19 cellular contexts compared by ENCODE assay signal in the genomic region with DNA sequence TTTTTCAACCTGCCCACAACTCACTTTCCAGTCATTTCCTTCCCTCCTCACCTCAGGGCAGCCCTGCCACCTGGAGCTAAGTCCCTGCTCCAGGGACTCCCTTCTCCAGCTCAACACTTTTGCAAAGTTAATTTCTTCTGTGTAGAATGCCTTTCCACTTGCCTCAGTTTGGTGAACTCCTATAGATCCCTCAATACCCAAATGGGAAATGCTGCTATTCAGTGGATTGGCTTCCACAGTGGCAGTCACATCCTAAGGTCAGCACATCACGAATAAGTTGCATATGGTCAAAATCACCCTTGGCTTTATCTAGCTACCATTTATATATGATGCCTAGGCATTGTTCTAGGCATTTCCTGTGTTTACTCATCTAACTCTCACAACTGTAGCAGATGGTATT. TPM values are rescaled to one million over a fixed set of nuclear protein-coding genes. Genes with fewer than 3 reads are reported as not detected.
A peak's percentile ranks its signal among the peaks of the same experiment; 100 is the strongest.
DNase-seq lines count a peak whose midpoint lies in the region; ATAC-seq, FAIRE-seq and TF ChIP-seq lines count a peak whose summit lies in the region.
"Had no signal": no experiment of that assay in that cellular context is flagged by ENCODE, and none has a peak within 500 bp of the region (broad histone marks: within the 10 kb centered on the region; RNA-seq: fewer than 3 reads in every experiment).

No MANE protein-coding gene starts in this region.

- ATAC-seq in WTC11: no peak
- ATAC-seq in stimulated activated effector memory CD8-positive, alpha-beta T cell treated with anti-CD3 and anti-CD28 coated beads, Interleukin-12 subunit alpha, Interleukin-12 subunit beta, amount 100 ng/mL, for 72 hours: no peak
- ATAC-seq in stimulated activated memory B cell treated with anti-CD40 and anti-IgM and Interleukin-4, amounts not matched to agents 10 μg/mL and 1 μg/mL and 100 μg/mL, for 72 hours: no peak
- ATAC-seq: T-cell had no signal

- H3K4me1 Mint-ChIP-seq in T-helper 2 cell treated with Interferon-gamma antibody and Interleukin-4, amounts not matched to agents 5 μg/mL and 100 μg/mL, for 36 hours (ENCODE audit: low read depth): peaks cover 19% of the 10 kb centered on the region
- H3K4me1 Mint-ChIP-seq in WTC11: no peaks in the 10 kb centered on the region; the same call in 1 of the 2 replicates
- H3K4me1 Mint-ChIP-seq in stimulated activated effector memory CD8-positive, alpha-beta T cell treated with anti-CD3 and anti-CD28 coated beads, Interleukin-12 subunit alpha, Interleukin-12 subunit beta, amount 100 ng/mL, for 72 hours: peaks cover 41% of the 10 kb centered on the region
- peaks cover 58% of the 10 kb centered on the region for H3K4me1 Mint-ChIP-seq in stimulated activated memory B cell treated with anti-CD40 and anti-IgM and Interleukin-4, amounts not matched to agents 10 μg/mL and 1 μg/mL and 100 μg/mL, for 72 hours

- no peak overlapping the region for H3K4me3 Mint-ChIP-seq in T-helper 2 cell treated with Interferon-gamma antibody and Interleukin-4, amounts not matched to agents 5 μg/mL and 100 μg/mL, for 36 hours
- no peak overlapping the region for H3K4me3 Mint-ChIP-seq in WTC11
- no peak overlapping the region for H3K4me3 Mint-ChIP-seq in stimulated activated effector memory CD8-positive, alpha-beta T cell treated with anti-CD3 and anti-CD28 coated beads, Interleukin-12 subunit alpha, Interleukin-12 subunit beta, amount 100 ng/mL, for 72 hours
- no peak overlapping the region for H3K4me3 Mint-ChIP-seq in stimulated activated memory B cell treated with anti-CD40 and anti-IgM and Interleukin-4, amounts not matched to agents 10 μg/mL and 1 μg/mL and 100 μg/mL, for 72 hours
- H3K4me3 Mint-ChIP-seq: T-cell had no signal

- CTCF ChIA-PET in WTC11 (lab: Charles Lee): interaction anchor here (0.8 to 1.4 kb wide), 3 partner anchors 14 to 51 kb away, joined by 3 to 4 read pairs (median 3); a partner anchor contains a TSS

- H3K36me3 Mint-ChIP-seq in T-helper 2 cell treated with Interferon-gamma antibody and Interleukin-4, amounts not matched to agents 5 μg/mL and 100 μg/mL, for 36 hours (ENCODE audit: low read depth): no peaks in the 10 kb centered on the region
- H3K36me3 Mint-ChIP-seq in WTC11: no peaks in the 10 kb centered on the region
- H3K36me3 Mint-ChIP-seq in stimulated activated effector memory CD8-positive, alpha-beta T cell treated with anti-CD3 and anti-CD28 coated beads, Interleukin-12 subunit alpha, Interleukin-12 subunit beta, amount 100 ng/mL, for 72 hours: no peaks in the 10 kb centered on the region
- H3K36me3 Mint-ChIP-seq in stimulated activated memory B cell treated with anti-CD40 and anti-IgM and Interleukin-4, amounts not matched to agents 10 μg/mL and 1 μg/mL and 100 μg/mL, for 72 hours: no peaks in the 10 kb centered on the region
- H3K36me3 Mint-ChIP-seq: T-cell had no signal

- DNase-seq in T-helper 2 cell treated with Interferon-gamma antibody and Interleukin-4, amounts not matched to agents 5 μg/mL and 100 μg/mL, for 36 hours (ENCODE audit: low spot score): no peak
- no peak for DNase-seq in T-helper 2 cell
- DNase-seq in GM12892 (ENCODE audit: insufficient read length): no peak
- DNase-seq in WTC11 (ENCODE audit: low spot score): no peak
- no peak for DNase-seq in stimulated activated effector memory CD8-positive, alpha-beta T cell treated with anti-CD3 and anti-CD28 coated beads, Interleukin-12 subunit alpha, Interleukin-12 subunit beta, amount 100 ng/mL, for 72 hours (ENCODE audit: low spot score in 2 of 2)
- no peak for DNase-seq in HK-2 (ENCODE audit: unreplicated experiment)
- no peak for DNase-seq in effector CD4-positive, alpha-beta T cell
- DNase-seq: Caco-2; GDM1; MM.1S; NCI-H1092; NCI-H1436; NCI-H187 treated with DMSO at 0.1 percent for 48 hours; NCI-H2107; NCI-H774; NK-92 treated with Interleukin-12 subunit alpha and Interleukin-12 subunit beta, amount 100 ng/mL, for 24 hours; SIG-M5; T-cell had no signal

- H3K27me3 Mint-ChIP-seq in T-helper 2 cell treated with Interferon-gamma antibody and Interleukin-4, amounts not matched to agents 5 μg/mL and 100 μg/mL, for 36 hours (ENCODE audit: low read depth): no peaks in the 10 kb centered on the region
- H3K27me3 Mint-ChIP-seq in WTC11 (ENCODE audit: low read depth): no peaks in the 10 kb centered on the region
- H3K27me3 Mint-ChIP-seq in stimulated activated memory B cell treated with anti-CD40 and anti-IgM and Interleukin-4, amounts not matched to agents 10 μg/mL and 1 μg/mL and 100 μg/mL, for 72 hours: no peaks in the 10 kb centered on the region
- H3K27me3 Mint-ChIP-seq: T-cell had no signal

- TF ChIP-seq CTCF in WTC11 (IDR thresholded peaks at IDR 0.05): no peak

- peak; percentile 87 for FAIRE-seq in GM12892 (lab: Jason Lieb, UNC)

- no peak for TF ChIP-seq POLR2A in GM12892 (IDR thresholded peaks at IDR 0.05; ENCODE audit: low read depth, low read length)

- H3K27ac Mint-ChIP-seq in T-helper 2 cell treated with Interferon-gamma antibody and Interleukin-4, amounts not matched to agents 5 μg/mL and 100 μg/mL, for 36 hours: peak overlapping the region; percentile 2
- H3K27ac Mint-ChIP-seq in WTC11: peak overlapping the region; percentile 18; the same call in 1 of the 2 replicates
- H3K27ac Mint-ChIP-seq in stimulated activated effector memory CD8-positive, alpha-beta T cell treated with anti-CD3 and anti-CD28 coated beads, Interleukin-12 subunit alpha, Interleukin-12 subunit beta, amount 100 ng/mL, for 72 hours: peak overlapping the region; percentile 10
- H3K27ac Mint-ChIP-seq in stimulated activated memory B cell treated with anti-CD40 and anti-IgM and Interleukin-4, amounts not matched to agents 10 μg/mL and 1 μg/mL and 100 μg/mL, for 72 hours: no peak overlapping the region

- no peaks in the 10 kb centered on the region for H3K9me3 Mint-ChIP-seq in T-helper 2 cell treated with Interferon-gamma antibody and Interleukin-4, amounts not matched to agents 5 μg/mL and 100 μg/mL, for 36 hours
- H3K9me3 Mint-ChIP-seq in WTC11: no peaks in the 10 kb centered on the region
- no peaks in the 10 kb centered on the region for H3K9me3 Mint-ChIP-seq in stimulated activated effector memory CD8-positive, alpha-beta T cell treated with anti-CD3 and anti-CD28 coated beads, Interleukin-12 subunit alpha, Interleukin-12 subunit beta, amount 100 ng/mL, for 72 hours
- no peaks in the 10 kb centered on the region for H3K9me3 Mint-ChIP-seq in stimulated activated memory B cell treated with anti-CD40 and anti-IgM and Interleukin-4, amounts not matched to agents 10 μg/mL and 1 μg/mL and 100 μg/mL, for 72 hours
- H3K9me3 Mint-ChIP-seq: T-cell had no signal

- POLR2A ChIA-PET in WTC11 (lab: Charles Lee): no interaction called here

TF ChIP-seq in WTC11, 78 proteins besides CTCF, POLR2A, EP300 and RAD21 (continues in another document):
- TF ChIP-seq, protein P1, sequence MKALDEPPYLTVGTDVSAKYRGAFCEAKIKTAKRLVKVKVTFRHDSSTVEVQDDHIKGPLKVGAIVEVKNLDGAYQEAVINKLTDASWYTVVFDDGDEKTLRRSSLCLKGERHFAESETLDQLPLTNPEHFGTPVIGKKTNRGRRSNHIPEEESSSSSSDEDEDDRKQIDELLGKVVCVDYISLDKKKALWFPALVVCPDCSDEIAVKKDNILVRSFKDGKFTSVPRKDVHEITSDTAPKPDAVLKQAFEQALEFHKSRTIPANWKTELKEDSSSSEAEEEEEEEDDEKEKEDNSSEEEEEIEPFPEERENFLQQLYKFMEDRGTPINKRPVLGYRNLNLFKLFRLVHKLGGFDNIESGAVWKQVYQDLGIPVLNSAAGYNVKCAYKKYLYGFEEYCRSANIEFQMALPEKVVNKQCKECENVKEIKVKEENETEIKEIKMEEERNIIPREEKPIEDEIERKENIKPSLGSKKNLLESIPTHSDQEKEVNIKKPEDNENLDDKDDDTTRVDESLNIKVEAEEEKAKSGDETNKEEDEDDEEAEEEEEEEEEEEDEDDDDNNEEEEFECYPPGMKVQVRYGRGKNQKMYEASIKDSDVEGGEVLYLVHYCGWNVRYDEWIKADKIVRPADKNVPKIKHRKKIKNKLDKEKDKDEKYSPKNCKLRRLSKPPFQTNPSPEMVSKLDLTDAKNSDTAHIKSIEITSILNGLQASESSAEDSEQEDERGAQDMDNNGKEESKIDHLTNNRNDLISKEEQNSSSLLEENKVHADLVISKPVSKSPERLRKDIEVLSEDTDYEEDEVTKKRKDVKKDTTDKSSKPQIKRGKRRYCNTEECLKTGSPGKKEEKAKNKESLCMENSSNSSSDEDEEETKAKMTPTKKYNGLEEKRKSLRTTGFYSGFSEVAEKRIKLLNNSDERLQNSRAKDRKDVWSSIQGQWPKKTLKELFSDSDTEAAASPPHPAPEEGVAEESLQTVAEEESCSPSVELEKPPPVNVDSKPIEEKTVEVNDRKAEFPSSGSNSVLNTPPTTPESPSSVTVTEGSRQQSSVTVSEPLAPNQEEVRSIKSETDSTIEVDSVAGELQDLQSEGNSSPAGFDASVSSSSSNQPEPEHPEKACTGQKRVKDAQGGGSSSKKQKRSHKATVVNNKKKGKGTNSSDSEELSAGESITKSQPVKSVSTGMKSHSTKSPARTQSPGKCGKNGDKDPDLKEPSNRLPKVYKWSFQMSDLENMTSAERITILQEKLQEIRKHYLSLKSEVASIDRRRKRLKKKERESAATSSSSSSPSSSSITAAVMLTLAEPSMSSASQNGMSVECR (CRISPR knock-in tag; IDR thresholded peaks at IDR 0.05; ENCODE audit: borderline replicate concordance): no peak
- no peak for TF ChIP-seq FOXK1 (CRISPR knock-in tag; IDR thresholded peaks at IDR 0.05)
- TF ChIP-seq, protein P2, sequence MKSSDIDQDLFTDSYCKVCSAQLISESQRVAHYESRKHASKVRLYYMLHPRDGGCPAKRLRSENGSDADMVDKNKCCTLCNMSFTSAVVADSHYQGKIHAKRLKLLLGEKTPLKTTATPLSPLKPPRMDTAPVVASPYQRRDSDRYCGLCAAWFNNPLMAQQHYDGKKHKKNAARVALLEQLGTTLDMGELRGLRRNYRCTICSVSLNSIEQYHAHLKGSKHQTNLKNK (CRISPR knock-in tag; IDR thresholded peaks at IDR 0.05): no peak

RNA-seq across cellular contexts. Expression of a gene that starts 23.6 kb away (rescaled TPM):
- polyA plus RNA-seq in GM12892 (2012; ENCODE audit: missing spikeins): 11.5 TPM
- 4.7 to 12.2 TPM (median 5.3 TPM) in 3 replicates for total RNA-seq in WTC11 (2021)

RNA-seq across cellular contexts. Expression of a gene that starts 59.9 kb away (rescaled TPM):
- polyA plus RNA-seq in GM12892 (2012; ENCODE audit: missing spikeins): 10.9 TPM
- 411 to 478 TPM (median 473 TPM) in 3 replicates for total RNA-seq in WTC11 (2021)
